In the genomic region with DNA sequence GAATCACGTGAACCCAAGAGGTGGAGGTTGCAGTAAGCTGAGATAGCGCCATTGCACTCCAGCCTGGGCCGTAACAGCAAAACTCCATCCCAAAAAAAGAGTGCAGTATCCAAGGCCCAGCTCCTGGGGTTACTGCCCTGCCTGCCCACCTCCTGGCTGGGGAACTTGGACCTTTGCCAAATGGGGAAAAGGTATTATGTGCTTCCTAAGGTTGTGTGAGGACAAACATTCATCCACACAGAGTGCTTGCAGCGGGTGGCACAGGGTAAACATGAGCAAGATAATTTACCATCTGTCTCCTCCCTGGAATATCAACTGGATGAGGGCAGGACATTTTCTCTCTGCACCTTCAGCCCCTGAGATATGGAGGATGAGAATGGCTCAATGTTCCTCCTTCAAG, we compare ENCODE assay signal across 19 cellular contexts.
DNase-seq lines count a peak whose midpoint lies in the region; ATAC-seq and TF ChIP-seq lines count a peak whose summit lies in the region.
"Had no signal": no experiment of that assay in that cellular context is flagged by ENCODE, and none has a peak within 500 bp of the region (broad histone marks: within the 10 kb centered on the region; RNA-seq: fewer than 3 reads in every experiment).

No MANE protein-coding gene starts in this region.

- H3K4me1 ChIP-seq in cardiac muscle cell (ENCODE audit: low read depth), result peaks cover 50% of the 10 kb centered on the region

- H3K27ac ChIP-seq in cardiac muscle cell, result peak overlapping the region; percentile 94
- H3K27ac ChIP-seq: 22Rv1, C4-2B, HL-60 had no signal

- TF ChIP-seq CTCF in cardiac muscle cell (IDR thresholded peaks at IDR 0.05; ENCODE audit: low read depth, low read length), result no peak

- no peaks in the 10 kb centered on the region for H3K27me3 ChIP-seq in cardiac muscle cell

- ATAC-seq in left cardiac atrium (no peak), left colon (peak; percentile 28)

- H3K9me3 ChIP-seq in cardiac muscle cell (ENCODE audit: low read depth), result no peaks in the 10 kb centered on the region
- H3K9me3 ChIP-seq: SK-N-SH had no signal

- no peak overlapping the region for H3K4me3 ChIP-seq in cardiac muscle cell

- intact Hi-C loops in left cardiac atrium (cut with DNase I), result no loop called here
- intact Hi-C loops in left colon (cut with DNase I, micrococcal nuclease), result no loop called here
- intact Hi-C loops in head of caudate nucleus (cut with DNase I), result no loop called here

- DNase-seq in DMS53 (lab: John Stamatoyannopoulos, UW), result peak; percentile 9
- DNase-seq in DMS53 treated with DMSO at 0.1 percent for 48 hours (lab: John Stamatoyannopoulos, UW; ENCODE audit: unreplicated experiment), result no peak
- DNase-seq in cardiac muscle cell (ENCODE audit: low read depth in 1 of 2, low spot score in 1 of 2), result no peak
- no peak for DNase-seq in left cardiac atrium
- DNase-seq in left colon, result no peak
- DNase-seq in activated naive CD4-positive, alpha-beta T cell treated with Interleukin-2 at 50 U/mL for 16 hours, result no peak
- DNase-seq in NCI-H446 treated with DMSO at 0.1 percent for 48 hours (lab: John Stamatoyannopoulos, UW), result no peak
- DNase-seq in head of caudate nucleus, result no peak
- DNase-seq: AML-193, GDM1, Karpas-422, NCI-H1436, NCI-H1930, NCI-H510A treated with DMSO at 0.1 percent for 48 hours, SHP77, SK-N-SH had no signal

- H3K36me3 ChIP-seq in cardiac muscle cell, result peaks cover 7% of the 10 kb centered on the region
